In genomic region chr17:10758062-10758461, GRCh38 we compare ENCODE assay signal across 20 cellular contexts. TPM values are rescaled to one million over a fixed set of nuclear protein-coding genes. Genes with fewer than 3 reads are reported as not detected.
A peak's percentile ranks its signal among the peaks of the same experiment; 100 is the strongest.
DNase-seq lines count a peak whose midpoint lies in the region; ATAC-seq, FAIRE-seq and TF ChIP-seq lines count a peak whose summit lies in the region.
"Had no signal": no experiment of that assay in that cellular context is flagged by ENCODE, and none has a peak within 500 bp of the region (broad histone marks: within the 10 kb centered on the region; RNA-seq: fewer than 3 reads in every experiment).

No MANE protein-coding gene starts in this region.

- WGBS in liver = 36% methylated on average over 6 of the region's 6 CpGs
- WGBS in pancreas, 2 donors = 31 to 33% methylated on average over 6 of the region's 6 CpGs

- intact Hi-C loops in pancreas (cut with DNase I) = no loop called here

- no peak for FAIRE-seq in pancreas (lab: Jason Lieb, UNC)
- FAIRE-seq: D721Med, G401.6, H1 had no signal

- H3K27me3 ChIP-seq in liver (ENCODE audit: control insufficient read depth in 4 of 4, insufficient read depth in 4 of 4, low read length in 3 of 4) = no peaks in the 10 kb centered on the region
- H3K27me3 ChIP-seq in pancreas = no peaks in the 10 kb centered on the region

- peak in 1 of 2 donors; percentile 29 for TF ChIP-seq RAD21 in liver (IDR thresholded peaks at IDR 0.05)

- peaks cover 6% of the 10 kb centered on the region for H3K27me3 Mint-ChIP-seq in chondrocyte (ENCODE audit: low read depth)

- no peaks in the 10 kb centered on the region for H3K4me1 Mint-ChIP-seq in chondrocyte (ENCODE audit: low read depth)

- no peak overlapping the region for H3K27ac Mint-ChIP-seq in chondrocyte (ENCODE audit: unreplicated experiment)
- H3K27ac Mint-ChIP-seq: CD14-positive monocyte; CD8-positive, alpha-beta T cell had no signal

- peaks cover 0 to 3% (median 1%) of the 10 kb centered on the region in 4 donors for H3K36me3 ChIP-seq in liver (ENCODE audit: control insufficient read depth in 4 of 4, insufficient read depth in 3 of 4, low read depth in 1 of 4, low read length in 3 of 4)
- H3K36me3 ChIP-seq in pancreas = no peaks in the 10 kb centered on the region
- H3K36me3 ChIP-seq: HAP-1 had no signal

- peaks cover 15 to 44% (median 34%) of the 10 kb centered on the region in 4 donors for H3K4me1 ChIP-seq in liver (ENCODE audit: control insufficient read depth in 4 of 4, insufficient read depth in 4 of 4, low read length in 3 of 4)
- H3K4me1 ChIP-seq in pancreas = peaks cover 16 to 26% (median 20%) of the 10 kb centered on the region in 3 donors
- H3K4me1 ChIP-seq: HAP-1 had no signal

- no peaks in the 10 kb centered on the region for H3K36me3 Mint-ChIP-seq in chondrocyte (ENCODE audit: low read depth)
- H3K36me3 Mint-ChIP-seq: CD14-positive monocyte; CD8-positive, alpha-beta T cell had no signal

- no peak overlapping the region for H3K9ac ChIP-seq in liver (ENCODE audit: low read depth in 1 of 2, low read length in 2 of 2)

- no peaks in the 10 kb centered on the region for H3K9me3 Mint-ChIP-seq in chondrocyte (ENCODE audit: low read depth)
- H3K9me3 Mint-ChIP-seq: CD8-positive, alpha-beta T cell had no signal

- H3K4me3 ChIP-seq in liver (ENCODE audit: low read depth in 1 of 3, low read length in 3 of 3) (no peak overlapping the region), pancreas (no peak overlapping the region)
- H3K4me3 ChIP-seq: HAP-1 had no signal

- ATAC-seq in pancreas (peak in 3 of 4 donors; percentile 61 to 73 (median 71)), HG02981 (IDR thresholded peaks at IDR 0.05; ENCODE audit: unreplicated experiment) (no peak), HG02870 (IDR thresholded peaks at IDR 0.05; ENCODE audit: unreplicated experiment) (no peak)
- ATAC-seq: CD8-positive, alpha-beta T cell had no signal

- H3K9me3 ChIP-seq in liver (ENCODE audit: control insufficient read depth in 4 of 4, low read length in 3 of 4) (no peaks in the 10 kb centered on the region), pancreas (no peaks in the 10 kb centered on the region)
- H3K9me3 ChIP-seq: HAP-1 had no signal

- H3K4me3 Mint-ChIP-seq in chondrocyte (ENCODE audit: unreplicated experiment) = no peak overlapping the region
- H3K4me3 Mint-ChIP-seq: CD14-positive monocyte; CD8-positive, alpha-beta T cell had no signal

- TF ChIP-seq CTCF in liver (IDR thresholded peaks at IDR 0.05; ENCODE audit: low read depth, low read length, missing input control) (no peak), pancreas (IDR thresholded peaks at IDR 0.05) (no peak), chondrocyte (IDR thresholded peaks at IDR 0.05) (no peak)

- peak overlapping the region; percentile 86 to 87 for H3K27ac ChIP-seq in liver (ENCODE audit: low read depth in 1 of 2, low read length in 2 of 2)
- peak overlapping the region in 2 of 4 donors; percentile 73 to 75 for H3K27ac ChIP-seq in pancreas

- peak; percentile 22 for DNase-seq in activated effector memory CD4-positive, alpha-beta T cell treated with anti-CD3 and anti-CD28 coated beads, Interleukin-2, amount 50 U/mL, for 16 hours
- DNase-seq in activated effector memory CD4-positive, alpha-beta T cell treated with Interleukin-2 at 50 U/mL for 16 hours = no peak
- peak in 1 of 6 donors; percentile 40 for DNase-seq in pancreas
- DNase-seq in putamen (ENCODE audit: low spot score) = no peak
- DNase-seq in chondrocyte (ENCODE audit: low spot score) = no peak
- DNase-seq: CD8-positive, alpha-beta T cell; COR-L47; DMS153; DMS79 treated with DMSO at 0.1 percent for 48 hours; EL had no signal

TF ChIP-seq in liver, 16 proteins besides CTCF, POLR2A, EP300 and RAD21:
- TF ChIP-seq GABPA (IDR thresholded peaks at IDR 0.05 in 1 of 2, conservative IDR thresholded peaks at IDR 0.05 in 1 of 2) (no peak), ATF3 (IDR thresholded peaks at IDR 0.05) (no peak), JUND (IDR thresholded peaks at IDR 0.05) (no peak), SP1 (IDR thresholded peaks at IDR 0.05) (peak; percentile 72), RXRA (IDR thresholded peaks at IDR 0.05) (peak; percentile 46 to 51), FOXA1 (IDR thresholded peaks at IDR 0.05) (no peak), ZBTB33 (IDR thresholded peaks at IDR 0.05) (no peak), EGR1 (IDR thresholded peaks at IDR 0.05; ENCODE audit: low read depth in 2 of 2) (peak; percentile 85 to 87), NR2F2 (IDR thresholded peaks at IDR 0.05) (no peak), TAF1 (conservative IDR thresholded peaks at IDR 0.05) (no peak), REST (IDR thresholded peaks at IDR 0.05) (peak; percentile 60), YY1 (IDR thresholded peaks at IDR 0.05) (peak; percentile 13), HNF4G (IDR thresholded peaks at IDR 0.05) (peak; percentile 11), FOXA2 (IDR thresholded peaks at IDR 0.05) (no peak), HNF4A (conservative IDR thresholded peaks at IDR 0.05) (peak; percentile 39 to 48)
- TF ChIP-seq, protein P1, sequence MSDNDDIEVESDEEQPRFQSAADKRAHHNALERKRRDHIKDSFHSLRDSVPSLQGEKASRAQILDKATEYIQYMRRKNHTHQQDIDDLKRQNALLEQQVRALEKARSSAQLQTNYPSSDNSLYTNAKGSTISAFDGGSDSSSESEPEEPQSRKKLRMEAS (IDR thresholded peaks at IDR 0.05) = peak; percentile 42

RNA-seq across cellular contexts. Expression of gene TMEM220, which starts 28.2 kb away (rescaled TPM):
- total RNA-seq in liver (10 to 100 TPM; 19.6 to 27.5 TPM), pancreas (10 to 100 TPM in 1 of 6 donors, 1 to 10 TPM in 5; 3.0 to 12.4 (median 8.2) TPM), chondrocyte (4.4 to 7.9 TPM (median 7.6 TPM) in 3 replicates)
- polyA plus RNA-seq in liver (100 to 1,000 TPM in 1 of 2 donors, 10 to 100 TPM in 1; 30.0 to 126 TPM), pancreas (1 to 10 TPM; 6.2 to 9.2 TPM)

RNA-seq across cellular contexts. Expression of gene TMEM238L, which starts 45.8 kb away (rescaled TPM):
- 1 to 10 TPM in 1 of 2 donors, not detected in 1; 4.2 TPM for total RNA-seq in liver
- 1 to 10 TPM in 1 of 2 donors, under 1 TPM in 1; 0.85 to 1.2 TPM for polyA plus RNA-seq in liver
- under 1 TPM in 1 of 6 donors, not detected in 5; 0.13 TPM for total RNA-seq in pancreas
- polyA plus RNA-seq in pancreas = not detected
- total RNA-seq in chondrocyte = not detected in 3 replicates
- total RNA-seq: A673; CD8-positive, alpha-beta T cell; H1 had no signal
- polyA plus RNA-seq: BJ, CD14-positive monocyte, H1 had no signal

Comparison
In these comparisons a context has a peak if more than half of its experiments do, and no peak if none do; other contexts are left out.
1. ATAC-seq: peak in pancreas (3 of 4); none in HG02981 (single experiment) and HG02870 (single experiment).